1 cellular context compared by ENCODE assay signal in genomic region chr3:128850544-128850943, GRCh38.
TF ChIP-seq lines count a peak whose summit lies in the region.

No MANE protein-coding gene starts in this region.

TF ChIP-seq in HepG2, 621 proteins besides CTCF, POLR2A, EP300 and RAD21 (continued from another document):
- TF ChIP-seq PRDM15 (CRISPR knock-in tag; IDR thresholded peaks at IDR 0.05) (no peak), ELF1 (CRISPR knock-in tag; IDR thresholded peaks at IDR 0.05) (no peak), ZNF687 (CRISPR knock-in tag; IDR thresholded peaks at IDR 0.05) (peak; percentile 41), E2F5 (CRISPR knock-in tag; conservative IDR thresholded peaks at IDR 0.05) (no peak), MAX (IDR thresholded peaks at IDR 0.05) (0 out of 2 replicates have a peak, but pooled peaks have one; percentile 23), MTA3 (CRISPR knock-in tag; IDR thresholded peaks at IDR 0.05) (no peak), HNF4A (CRISPR knock-in tag; IDR thresholded peaks at IDR 0.05) (peak; percentile 44), RAD51 (IDR thresholded peaks at IDR 0.05; ENCODE audit: borderline replicate concordance) (no peak), ZNF883 (CRISPR knock-in tag; IDR thresholded peaks at IDR 0.05; ENCODE audit: not compliant biosample characterization) (no peak), GRHL1 (CRISPR knock-in tag; conservative IDR thresholded peaks at IDR 0.05) (no peak), BCL6 (CRISPR knock-in tag; IDR thresholded peaks at IDR 0.05) (no peak), PBX2 (CRISPR knock-in tag; IDR thresholded peaks at IDR 0.05) (peak; percentile 62; the same call in 1 of the 2 replicates), SRSF9 (IDR thresholded peaks at IDR 0.05; ENCODE audit: borderline replicate concordance, insufficient read depth, low read depth, low read length, poor library complexity, severe bottlenecking) (no peak), ZNF235 (CRISPR knock-in tag; IDR thresholded peaks at IDR 0.05; ENCODE audit: borderline replicate concordance) (no peak), ZGPAT (CRISPR knock-in tag; IDR thresholded peaks at IDR 0.05) (no peak), BRF2 (CRISPR knock-in tag; IDR thresholded peaks at IDR 0.05) (no peak), MED8 (CRISPR knock-in tag; IDR thresholded peaks at IDR 0.05; ENCODE audit: insufficient replicate concordance) (no peak), GABPA (IDR thresholded peaks at IDR 0.05; ENCODE audit: low read depth, low read length) (peak; percentile 26; the same call in 1 of the 2 replicates), GABPA (CRISPR knock-in tag; IDR thresholded peaks at IDR 0.05; ENCODE audit: low read depth) (peak; percentile 48; the same call in 1 of the 2 replicates), DDIT3 (CRISPR knock-in tag; IDR thresholded peaks at IDR 0.05) (no peak), ETV5 (CRISPR knock-in tag; IDR thresholded peaks at IDR 0.05; ENCODE audit: borderline replicate concordance) (no peak), ZNF260 (CRISPR knock-in tag; IDR thresholded peaks at IDR 0.05; ENCODE audit: borderline replicate concordance, low read depth) (no peak), ZNF44 (CRISPR knock-in tag; IDR thresholded peaks at IDR 0.05) (no peak), NFKB2 (CRISPR knock-in tag; IDR thresholded peaks at IDR 0.05; ENCODE audit: borderline replicate concordance) (no peak), PHF21A (CRISPR knock-in tag; IDR thresholded peaks at IDR 0.05) (no peak), NR2F2 (IDR thresholded peaks at IDR 0.05; ENCODE audit: borderline replicate concordance, low read depth) (no peak), PRPF4 (IDR thresholded peaks at IDR 0.05; ENCODE audit: low read depth, low read length, poor library complexity, severe bottlenecking) (no peak), DNMT3B (CRISPR knock-in tag; conservative IDR thresholded peaks at IDR 0.05) (no peak), SAP130 (CRISPR knock-in tag; IDR thresholded peaks at IDR 0.05; ENCODE audit: low read depth) (peak; percentile 37; the same call in 1 of the 2 replicates), ZBTB37 (CRISPR knock-in tag; IDR thresholded peaks at IDR 0.05) (no peak), NR2C2 (CRISPR knock-in tag; IDR thresholded peaks at IDR 0.05; ENCODE audit: borderline replicate concordance) (peak; percentile 76; the same call in 1 of the 2 replicates), PAXIP1 (CRISPR knock-in tag; conservative IDR thresholded peaks at IDR 0.05) (peak; percentile 14; the same call in 1 of the 2 replicates), MZF1 (CRISPR knock-in tag; IDR thresholded peaks at IDR 0.05; ENCODE audit: borderline replicate concordance) (no peak), MNT (IDR thresholded peaks at IDR 0.05) (peak; percentile 71), CEBPG (CRISPR knock-in tag; IDR thresholded peaks at IDR 0.05) (peak; percentile 67)
